8 cellular contexts compared by ENCODE assay signal in the genomic region with DNA sequence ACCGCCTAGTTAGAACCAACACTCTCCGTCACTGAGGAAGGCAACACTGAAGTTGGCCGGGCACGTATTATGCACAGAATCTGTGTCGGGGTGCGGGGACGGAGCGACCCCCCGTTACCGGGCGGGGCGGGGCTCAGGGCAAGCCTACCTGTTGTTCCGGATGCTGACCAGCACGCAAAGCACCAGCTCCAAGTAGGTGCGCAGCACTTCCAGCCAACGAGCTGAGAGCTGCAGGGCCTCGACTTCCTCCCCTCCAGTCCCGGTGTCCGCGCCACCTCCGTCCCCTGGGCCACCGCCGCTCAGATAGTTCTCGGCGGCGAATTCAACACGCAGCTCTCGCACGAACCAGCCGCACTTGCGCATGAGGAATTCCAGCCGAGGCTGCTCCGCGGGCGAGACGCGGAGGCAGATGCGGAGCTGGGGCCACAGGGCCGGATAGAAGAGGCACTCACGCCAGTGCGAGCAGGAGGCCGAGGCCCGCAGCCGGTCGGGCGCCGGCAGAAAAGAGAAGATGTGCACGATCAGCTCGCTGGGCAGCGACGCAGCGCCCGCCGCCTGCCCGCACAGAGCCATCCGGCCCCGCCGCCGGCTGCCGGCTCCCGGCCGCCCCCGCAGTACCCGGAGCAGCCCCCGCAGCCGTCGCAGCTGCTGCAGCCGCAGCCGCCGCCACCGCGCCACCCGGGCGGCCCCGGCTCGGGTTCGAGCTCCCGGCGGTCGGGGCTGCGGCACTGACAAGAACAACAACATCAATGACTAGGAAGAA.
DNase-seq lines count a peak whose midpoint lies in the region; ATAC-seq and TF ChIP-seq lines count a peak whose summit lies in the region.

No MANE protein-coding gene starts in this region.

- H3K9me3 ChIP-seq in HAP-1 = no peaks in the 10 kb centered on the region
- no peaks in the 10 kb centered on the region for H3K9me3 ChIP-seq in MM.1S (replicated peaks; ENCODE audit: insufficient read depth, low read length)
- no peaks in the 10 kb centered on the region for H3K9me3 ChIP-seq in muscle layer of duodenum (ENCODE audit: control insufficient read depth in 1 of 2, low read length in 2 of 2)

- H3F3A ChIP-seq in MM.1S (ENCODE audit: insufficient read depth, low read length) = no peaks in the 10 kb centered on the region; the same call in 1 of the 2 replicates

- peak overlapping the region; percentile 97 to 98 for H3K4me3 Mint-ChIP-seq in stimulated activated naive B cell treated with anti-CD40 and anti-IgM and Interleukin-4, amounts not matched to agents 10 μg/mL and 1 μg/mL and 100 μg/mL, for 72 hours

- TF ChIP-seq CTCF in MM.1S (IDR thresholded peaks at IDR 0.05; ENCODE audit: low read length) (no peak), epithelial cell of esophagus (IDR thresholded peaks at IDR 0.05; ENCODE audit: insufficient read depth, low read depth, low read length, missing control alignments) (no peak)

- H3K4me1 ChIP-seq in HAP-1 (peaks cover 12% of the 10 kb centered on the region), MM.1S (ENCODE audit: low read length) (0 out of 2 replicates have a peak, but pooled peaks cover 3% of the 10 kb centered on the region), muscle layer of duodenum (ENCODE audit: control insufficient read depth in 1 of 2, insufficient read depth in 2 of 2, low read length in 2 of 2) (peaks cover 11 to 36% of the 10 kb centered on the region in 2 donors)

- no peaks in the 10 kb centered on the region for H3K36me3 Mint-ChIP-seq in stimulated activated naive B cell treated with anti-CD40 and anti-IgM and Interleukin-4, amounts not matched to agents 10 μg/mL and 1 μg/mL and 100 μg/mL, for 72 hours

- peak overlapping the region; percentile 99 for H3K27ac ChIP-seq in MM.1S (ENCODE audit: low read length)
- H3K27ac ChIP-seq in muscle layer of duodenum (ENCODE audit: low read length) = peak overlapping the region; percentile 97

- peak overlapping the region; percentile 100 for H3K27ac Mint-ChIP-seq in stimulated activated naive B cell treated with anti-CD40 and anti-IgM and Interleukin-4, amounts not matched to agents 10 μg/mL and 1 μg/mL and 100 μg/mL, for 72 hours

- H3K27me3 ChIP-seq in HAP-1 (ENCODE audit: low read depth) = no peaks in the 10 kb centered on the region
- H3K27me3 ChIP-seq in MM.1S (replicated peaks; ENCODE audit: insufficient read depth, low read length) = no peaks in the 10 kb centered on the region
- no peaks in the 10 kb centered on the region for H3K27me3 ChIP-seq in muscle layer of duodenum (ENCODE audit: low read depth, low read length)

- H3K9ac ChIP-seq in MM.1S (ENCODE audit: low read length) = peak overlapping the region; percentile 96

- peak; percentile 69 for DNase-seq in DMS 273 (lab: John Stamatoyannopoulos, UW; ENCODE audit: unreplicated experiment)
- no peak for DNase-seq in DMS 273 treated with DMSO at 0.1 percent for 48 hours (lab: John Stamatoyannopoulos, UW)
- DNase-seq in HAP-1 (ENCODE audit: low spot score in 2 of 2) = peak; percentile 34 to 52
- DNase-seq in MM.1S = peak; percentile 20
- DNase-seq in activated CD8-positive, alpha-beta memory T cell treated with anti-CD3 and anti-CD28 coated beads for 4 hours (ENCODE audit: low read depth in 2 of 2) = peak; percentile 8 to 13
- peak; percentile 56 for DNase-seq in epithelial cell of esophagus (ENCODE audit: low read depth)
- DNase-seq in stimulated activated naive B cell treated with anti-CD40 and anti-IgM and Interleukin-4, amounts not matched to agents 10 μg/mL and 1 μg/mL and 100 μg/mL, for 72 hours = peak; percentile 47

- H3K4me2 ChIP-seq in MM.1S (ENCODE audit: low read depth, low read length) = peak overlapping the region; percentile 64

- H3K36me3 ChIP-seq in HAP-1 (replicated peaks) = no peaks in the 10 kb centered on the region
- no peaks in the 10 kb centered on the region for H3K36me3 ChIP-seq in MM.1S (replicated peaks; ENCODE audit: insufficient read depth, low read length)
- H3K36me3 ChIP-seq in muscle layer of duodenum (ENCODE audit: control insufficient read depth in 1 of 2, insufficient read depth in 2 of 2, low read length in 2 of 2) = no peaks in the 10 kb centered on the region

- no peaks in the 10 kb centered on the region for H3K9me3 Mint-ChIP-seq in stimulated activated naive B cell treated with anti-CD40 and anti-IgM and Interleukin-4, amounts not matched to agents 10 μg/mL and 1 μg/mL and 100 μg/mL, for 72 hours

- no peaks in the 10 kb centered on the region for H3K9me2 ChIP-seq in MM.1S (replicated peaks; ENCODE audit: insufficient read depth, low read length)

- ATAC-seq in stimulated activated naive B cell treated with anti-CD40 and anti-IgM and Interleukin-4, amounts not matched to agents 10 μg/mL and 1 μg/mL and 100 μg/mL, for 72 hours (replicated peaks) = peak; percentile 24 to 28

- H2AFZ ChIP-seq in MM.1S (ENCODE audit: low read length) = peak overlapping the region; percentile 38; the same call in 1 of the 2 replicates

- H3K79me2 ChIP-seq in MM.1S (ENCODE audit: low read length) = peaks cover 52% of the 10 kb centered on the region

- in situ Hi-C loops in HAP-1 (cut with MboI; ENCODE audit: low sequenced_read_pairs) = no loop called here

- peak overlapping the region; percentile 77 for H3K4me3 ChIP-seq in HAP-1
- H3K4me3 ChIP-seq in MM.1S (ENCODE audit: low read length) = peak overlapping the region; percentile 89
- H3K4me3 ChIP-seq in epithelial cell of esophagus (ENCODE audit: low read length) = peak overlapping the region; percentile 85
- H3K4me3 ChIP-seq in muscle layer of duodenum (ENCODE audit: low read depth in 1 of 2, low read length in 2 of 2) = peak overlapping the region; percentile 84 to 99

- H4K20me1 ChIP-seq in MM.1S (ENCODE audit: insufficient read depth, low read length) = no peaks in the 10 kb centered on the region

- peaks cover 24 to 41% of the 10 kb centered on the region in 2 donors for H3K4me1 Mint-ChIP-seq in stimulated activated naive B cell treated with anti-CD40 and anti-IgM and Interleukin-4, amounts not matched to agents 10 μg/mL and 1 μg/mL and 100 μg/mL, for 72 hours

- H3K27me3 Mint-ChIP-seq in stimulated activated naive B cell treated with anti-CD40 and anti-IgM and Interleukin-4, amounts not matched to agents 10 μg/mL and 1 μg/mL and 100 μg/mL, for 72 hours = no peaks in the 10 kb centered on the region
